ENCODE assay signal across 10 cellular contexts in the genomic region with DNA sequence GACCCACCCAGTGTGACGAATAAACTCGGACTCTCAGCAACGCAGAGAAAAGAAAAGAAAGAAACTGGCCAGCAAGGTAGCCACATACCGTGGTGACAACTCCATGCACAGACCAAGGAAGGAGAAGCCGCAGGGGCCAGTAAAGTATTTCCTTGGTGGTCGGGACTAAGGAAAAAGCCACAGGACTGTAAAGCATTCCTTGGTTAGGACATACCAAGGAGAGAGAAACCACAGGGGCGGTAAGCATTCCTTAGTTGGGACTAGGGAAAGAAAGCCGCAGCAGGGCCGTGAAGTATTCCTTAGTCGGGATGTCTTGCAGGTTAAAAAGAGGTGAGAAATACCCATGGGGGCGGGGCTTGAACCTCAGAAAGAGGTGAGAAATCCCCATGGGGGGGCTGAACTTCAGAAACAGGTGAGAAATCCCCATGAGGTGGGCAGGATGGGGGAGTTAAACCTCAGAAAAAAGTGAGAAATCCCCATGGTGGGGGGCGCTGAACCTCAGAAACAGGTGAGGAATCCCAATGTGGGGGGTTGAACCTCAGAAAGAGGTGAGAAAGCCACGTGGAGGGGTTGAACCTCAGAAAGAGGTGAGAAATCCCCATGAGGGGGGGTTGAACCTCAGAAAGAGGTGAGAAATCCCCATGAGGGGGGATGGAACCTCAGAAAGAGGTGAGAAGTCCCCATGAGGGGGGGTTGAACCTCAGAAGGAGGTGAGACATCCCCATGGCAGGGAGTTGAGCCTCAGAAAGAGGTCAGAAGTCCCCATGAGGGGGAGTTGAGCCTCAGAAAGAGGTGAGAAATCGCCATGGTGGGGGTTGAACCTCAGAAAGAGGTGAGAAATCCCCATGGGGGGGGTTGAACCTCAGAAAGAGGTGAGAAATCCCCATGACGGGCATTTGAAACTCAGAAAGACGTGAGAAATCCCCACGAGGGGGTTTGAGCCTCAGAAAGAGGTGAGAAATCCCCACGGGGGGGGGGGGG. TPM values are rescaled to one million over a fixed set of nuclear protein-coding genes. Genes with fewer than 3 reads are reported as not detected.
DNase-seq lines count a peak whose midpoint lies in the region; ATAC-seq, FAIRE-seq and TF ChIP-seq lines count a peak whose summit lies in the region.
"Had no signal": no experiment of that assay in that cellular context is flagged by ENCODE, and none has a peak within 500 bp of the region (broad histone marks: within the 10 kb centered on the region; RNA-seq: fewer than 3 reads in every experiment).

No MANE protein-coding gene starts in this region.

- H3K4me3 ChIP-seq in H1 (ENCODE audit: extremely low read depth in 1 of 4, insufficient read depth in 2 of 4, low read depth in 3 of 4, low read length in 4 of 4): peak overlapping the region in 1 of 4 experiments; percentile 37; a peak in 1 of 8 replicates
- no peak overlapping the region for H3K4me3 ChIP-seq in colonic mucosa
- no peak overlapping the region for H3K4me3 ChIP-seq in upper lobe of left lung

- H3K27ac ChIP-seq in H1 (ENCODE audit: low read depth, low read length) (peak overlapping the region; percentile 21; the same call in 1 of the 2 replicates), colonic mucosa (no peak overlapping the region), upper lobe of left lung (no peak overlapping the region)
- H3K27ac ChIP-seq: VCaP had no signal

- no peaks in the 10 kb centered on the region for H3K9me3 ChIP-seq in H1 (ENCODE audit: insufficient read depth in 2 of 2, low read depth in 1 of 2, low read length in 1 of 2)
- no peaks in the 10 kb centered on the region for H3K9me3 ChIP-seq in colonic mucosa
- no peaks in the 10 kb centered on the region for H3K9me3 ChIP-seq in upper lobe of left lung

- no peak overlapping the region for H3K56ac ChIP-seq in H1 (replicated peaks; ENCODE audit: insufficient read length, low read depth, low read length)

- DNase-seq in HK-2 (ENCODE audit: unreplicated experiment) (peak; percentile 45), H1 (ENCODE audit: low read depth in 1 of 2, low spot score in 2 of 2) (peak in 1 of 2 experiments; percentile 53), colonic mucosa (no peak), upper lobe of left lung (no peak), left colon (no peak)
- DNase-seq in activated CD4-positive, alpha-beta T cell treated with anti-CD3 and anti-CD28 coated beads for 48 hours: peak; percentile 18
- DNase-seq in stimulated activated CD8-positive, alpha-beta memory T cell treated with anti-CD3 and anti-CD28 coated beads, Interleukin-12 subunit alpha, Interleukin-12 subunit beta, amount 100 ng/mL, for 4 hours (ENCODE audit: low read depth): peak; percentile 18
- DNase-seq: NCI-H774 had no signal

- no peaks in the 10 kb centered on the region for H3K27me3 ChIP-seq in H1 (replicated peaks in 1 of 4; ENCODE audit: control insufficient read depth in 3 of 4, extremely low read depth in 1 of 4, insufficient read depth in 3 of 4, low read length in 3 of 4)
- no peaks in the 10 kb centered on the region for H3K27me3 ChIP-seq in colonic mucosa
- H3K27me3 ChIP-seq in upper lobe of left lung: no peaks in the 10 kb centered on the region

- H3K23ac ChIP-seq in H1 (ENCODE audit: insufficient read length): no peak overlapping the region

- H4K5ac ChIP-seq in H1 (ENCODE audit: insufficient read length, low read depth, low read length): peak overlapping the region; percentile 42

- ATAC-seq in HG02610 (IDR thresholded peaks at IDR 0.05; ENCODE audit: unreplicated experiment) (no peak), upper lobe of left lung (ENCODE audit: low FRiP score in 2 of 2) (no peak), left colon (no peak)

- CTCF ChIA-PET in H1 (lab: Charles Lee; ENCODE audit: partially characterized antibody): interaction anchor here (0.7 to 0.8 kb wide), 2 partner anchors 160 to 1229 kb away, joined by 3 read pairs; no protein-coding TSS in a partner anchor

- H4K20me1 ChIP-seq in H1 (replicated peaks in 1 of 2; ENCODE audit: control insufficient read depth in 1 of 2, insufficient read depth in 2 of 2, low read length in 2 of 2): no peaks in the 10 kb centered on the region

- TF ChIP-seq POLR2A in H1 (IDR thresholded peaks at IDR 0.05; ENCODE audit: control extremely low read depth in 1 of 2, low read depth in 2 of 2, low read length in 2 of 2) (peak in 1 of 2 experiments; percentile 33; a peak in 1 of 3 replicates), upper lobe of left lung (IDR thresholded peaks at IDR 0.05) (no peak)

- H3K79me1 ChIP-seq in H1 (ENCODE audit: low read depth, low read length): no peaks in the 10 kb centered on the region

- H3K4me1 ChIP-seq in H1 (replicated peaks in 1 of 4; ENCODE audit: control insufficient read depth in 3 of 4, insufficient read depth in 4 of 4, low read length in 3 of 4) (peaks cover 0 to 24% (median 8%) of the 10 kb centered on the region in 4 experiments; a peak in 6 of 7 replicates), colonic mucosa (no peaks in the 10 kb centered on the region), upper lobe of left lung (no peaks in the 10 kb centered on the region)

- no peak overlapping the region for H2BK15ac ChIP-seq in H1 (ENCODE audit: low read length)

- H2AK5ac ChIP-seq in H1 (ENCODE audit: low read depth, low read length): no peak overlapping the region

- H4K8ac ChIP-seq in H1 (ENCODE audit: extremely low read depth, insufficient read depth, low read length): peak overlapping the region; percentile 36; the same call in 1 of the 2 replicates

- no peak overlapping the region for H2AFZ ChIP-seq in H1 (ENCODE audit: low read length)

- no peak overlapping the region for H3K4ac ChIP-seq in H1 (replicated peaks; ENCODE audit: insufficient read length, low read depth, low read length)

- no peak overlapping the region for H3K14ac ChIP-seq in H1 (ENCODE audit: insufficient read length)

- no peaks in the 10 kb centered on the region for H3K36me3 ChIP-seq in H1 (ENCODE audit: control insufficient read depth in 2 of 4, insufficient read depth in 4 of 4, low read length in 3 of 4)
- H3K36me3 ChIP-seq in colonic mucosa: no peaks in the 10 kb centered on the region
- H3K36me3 ChIP-seq in upper lobe of left lung: no peaks in the 10 kb centered on the region

- H3K79me2 ChIP-seq in H1 (ENCODE audit: control insufficient read depth in 1 of 2, insufficient read depth in 2 of 2, low read length in 2 of 2): no peaks in the 10 kb centered on the region

- H4K91ac ChIP-seq in H1 (replicated peaks; ENCODE audit: insufficient read length, low read length): no peak overlapping the region

- peak overlapping the region in 1 of 4 experiments; percentile 6; a peak in 1 of 7 replicates for H3K9ac ChIP-seq in H1 (replicated peaks in 1 of 4; ENCODE audit: extremely low read depth in 1 of 4, low read depth in 3 of 4, low read length in 3 of 4)
- no peak overlapping the region for H3K9ac ChIP-seq in colonic mucosa (ENCODE audit: low read depth in 2 of 2, low read length in 2 of 2)

- POLR2A ChIA-PET in H1 (lab: Charles Lee; ENCODE audit: partially characterized antibody): interaction anchor here (1.0 to 1.3 kb wide), 2 partner anchors 9 to 14 kb away, joined by 4 read pairs; no protein-coding TSS in a partner anchor

- intact Hi-C loops in colonic mucosa (cut with DNase I) (no loop called here), left colon (cut with DNase I, micrococcal nuclease) (no loop called here)

- peak overlapping the region; percentile 26 to 56 for H3K4me2 ChIP-seq in H1 (ENCODE audit: insufficient read depth in 1 of 2, low read depth in 2 of 2, low read length in 2 of 2)

- no peak for TF ChIP-seq RAD21 in H1 (IDR thresholded peaks at IDR 0.05 in 1 of 2, conservative IDR thresholded peaks at IDR 0.05 in 1 of 2; ENCODE audit: low read depth in 2 of 2, low read length in 2 of 2)

- 0 out of 2 replicates have a peak overlapping the region, but pooled peaks have one; percentile 95 for H2BK20ac ChIP-seq in H1 (ENCODE audit: low read length)

- TF ChIP-seq CTCF in H1 (IDR thresholded peaks at IDR 0.05; ENCODE audit: control extremely low read depth in 1 of 3, insufficient read depth in 1 of 3, low read depth in 1 of 3, low read length in 3 of 3): no peak
- TF ChIP-seq CTCF in colonic mucosa (IDR thresholded peaks at IDR 0.05): no peak
- no peak for TF ChIP-seq CTCF in upper lobe of left lung (IDR thresholded peaks at IDR 0.05)

- TF ChIP-seq EP300 in H1 (IDR thresholded peaks at IDR 0.05; ENCODE audit: borderline replicate concordance in 1 of 2, low read depth in 2 of 2, low read length in 2 of 2): peak in 1 of 2 experiments; percentile 85; a peak in 1 of 3 replicates
- no peak for TF ChIP-seq EP300 in upper lobe of left lung (IDR thresholded peaks at IDR 0.05)

- H2BK12ac ChIP-seq in H1 (ENCODE audit: low read depth, low read length): 0 out of 2 replicates have a peak overlapping the region, but pooled peaks have one; percentile 60

- no peaks in the 10 kb centered on the region for H3K23me2 ChIP-seq in H1 (ENCODE audit: low read depth, low read length)

- H2BK120ac ChIP-seq in H1 (replicated peaks; ENCODE audit: low read depth, low read length): peak overlapping the region; percentile 54

- 53% methylated on average over 14 of the region's 18 CpGs; no CpG with 5 or more reads in 1 of the 2 experiments for WGBS in H1 (ENCODE audit: extremely low coverage in 1 of 2, insufficient coverage in 1 of 2, insufficient read length in 1 of 2, insufficient replicate concordance in 2 of 2, low coverage in 1 of 2, low lambda C conversion rate in 2 of 2, missing lambda C conversion rate in 1 of 2), 2 experiments
- 82 to 86% methylated on average over 18 of the region's 18 CpGs for whole genome bisulfite sequencing in upper lobe of left lung, 2 donors

- no peak for FAIRE-seq in H1 (lab: Jason Lieb, UNC)

- peak overlapping the region; percentile 75 for H2BK5ac ChIP-seq in H1 (ENCODE audit: low read depth, low read length)

- H3K18ac ChIP-seq in H1 (ENCODE audit: extremely low read depth, low read length): peak overlapping the region; percentile 72

RNA-seq across cellular contexts. Expression of gene GOPC, which starts 14.0 kb away (rescaled TPM):
- total RNA-seq in H1 (2021; fragmentation: NEBNext Ultra II Directional; extraction: Animal tissue kit (Norgen Biotek cat#: 25700)): 19.1 and 19.4 TPM in 2 replicates
- polyA plus RNA-seq in H1 (2011; rRNA removed): 4.0 and 5.3 TPM in 2 replicates
- 9.8 TPM for polyA plus RNA-seq in H1 (2011; cell fraction: cytosol; rRNA removed)
- polyA plus RNA-seq in H1 (2011; cell fraction: nucleus; rRNA removed): 3.9 TPM
- polyA plus RNA-seq in H1 (2012, experiment 1 of 2): 7.7 to 15.4 TPM (median 9.4 TPM) in 4 replicates
- 0.79 TPM for polyA plus RNA-seq in H1 (2012, experiment 2 of 2)
- 10.3 TPM for polyA plus RNA-seq in H1 (2013, experiment 1 of 2)
- polyA plus RNA-seq in H1 (2013, experiment 2 of 2): 9.9 TPM
- polyA minus RNA-seq in H1 (2011; rRNA and poly(A)+ RNA removed): 6.4 and 8.5 TPM in 2 replicates
- polyA minus RNA-seq in H1 (2011; cell fraction: cytosol; rRNA and poly(A)+ RNA removed): 10.2 TPM
- 11.1 TPM for polyA minus RNA-seq in H1 (2011; cell fraction: nucleus; rRNA and poly(A)+ RNA removed)
- 10 to 100 TPM; 21.0 to 28.4 TPM for total RNA-seq in colonic mucosa
- 10 to 100 TPM in 5 of 6 donors, 1 to 10 TPM in 1; 8.4 to 34.8 (median 19.6) TPM for total RNA-seq in upper lobe of left lung
- 10 to 100 TPM; 25.1 to 37.2 TPM for total RNA-seq in left colon

RNA-seq across cellular contexts. Expression of gene NUS1, which starts 59.0 kb away (rescaled TPM):
- 76.4 and 77.7 TPM in 2 replicates for total RNA-seq in H1 (2021; fragmentation: NEBNext Ultra II Directional; extraction: Animal tissue kit (Norgen Biotek cat#: 25700))
- polyA plus RNA-seq in H1 (2011; rRNA removed): 14.3 and 20.7 TPM in 2 replicates
- polyA plus RNA-seq in H1 (2011; cell fraction: cytosol; rRNA removed): 21.3 TPM
- polyA plus RNA-seq in H1 (2011; cell fraction: nucleus; rRNA removed): 23.0 TPM
- polyA plus RNA-seq in H1 (2012, experiment 1 of 2): 21.6 to 45.9 TPM (median 28.0 TPM) in 4 replicates
- polyA plus RNA-seq in H1 (2012, experiment 2 of 2): 4.9 TPM
- 71.5 TPM for polyA plus RNA-seq in H1 (2013, experiment 1 of 2)
- polyA plus RNA-seq in H1 (2013, experiment 2 of 2): 70.8 TPM
- polyA minus RNA-seq in H1 (2011; rRNA and poly(A)+ RNA removed): 22.8 and 26.7 TPM in 2 replicates
- 16.1 TPM for polyA minus RNA-seq in H1 (2011; cell fraction: cytosol; rRNA and poly(A)+ RNA removed)
- polyA minus RNA-seq in H1 (2011; cell fraction: nucleus; rRNA and poly(A)+ RNA removed): 60.2 TPM
- 10 to 100 TPM; 30.5 to 33.5 TPM for total RNA-seq in colonic mucosa
- total RNA-seq in upper lobe of left lung: 10 to 100 TPM in 4 of 6 donors, 1 to 10 TPM in 2; 8.2 to 37.5 (median 30.0) TPM
- 10 to 100 TPM; 29.6 to 33.1 TPM for total RNA-seq in left colon

Comparison
In these comparisons a context has a peak if more than half of its experiments do, and no peak if none do; other contexts are left out.
1. DNase-seq: peak in HK-2 (single experiment), activated CD4-positive, alpha-beta T cell treated with anti-CD3 and anti-CD28 coated beads for 48 hours (single experiment) and stimulated activated CD8-positive, alpha-beta memory T cell treated with anti-CD3 and anti-CD28 coated beads, Interleukin-12 subunit alpha, Interleukin-12 subunit beta, amount 100 ng/mL, for 4 hours (single experiment); none in colonic mucosa (single experiment), upper lobe of left lung (0 of 2) and left colon (0 of 2).